ENCODE assay signal across 1 cellular context in genomic region chr21:42973991-42974831, GRCh38.
A peak's percentile ranks its signal among the peaks of the same experiment; 100 is the strongest.
TF ChIP-seq lines count a peak whose summit lies in the region.

PKNOX1 (plus strand) TSS chr21:42974562; CDS start chr21:43004382, 29,820 bp downstream.

TF ChIP-seq in HEK293, 187 proteins besides CTCF, POLR2A, EP300 and RAD21 (continued from another document and continues in another):
- TF ChIP-seq WT1 (tag by site-specific recombination; IDR thresholded peaks at IDR 0.05) = peak; percentile 82
- TF ChIP-seq ZNF610 (tag by site-specific recombination; IDR thresholded peaks at IDR 0.05; ENCODE audit: borderline replicate concordance) = peak; percentile 80; the same call in 1 of the 2 replicates
- peak; percentile 97 for TF ChIP-seq SCRT1 (tag by site-specific recombination; IDR thresholded peaks at IDR 0.05; ENCODE audit: borderline replicate concordance)
- TF ChIP-seq SCRT2 (tag by site-specific recombination; IDR thresholded peaks at IDR 0.05) = peak; percentile 98; the same call in 1 of the 2 replicates
- TF ChIP-seq EGR2 (tag by site-specific recombination; IDR thresholded peaks at IDR 0.05; ENCODE audit: low read depth) = 0 out of 2 replicates have a peak, but pooled peaks have one; percentile 4
- TF ChIP-seq YY1 (tag by site-specific recombination; IDR thresholded peaks at IDR 0.05) = no peak
- TF ChIP-seq ZNF214 (tag by site-specific recombination; IDR thresholded peaks at IDR 0.05; ENCODE audit: borderline replicate concordance) = no peak
- peak; percentile 88 for TF ChIP-seq KLF16 (tag by site-specific recombination; IDR thresholded peaks at IDR 0.05)
- no peak for TF ChIP-seq ZNF529 (tag by site-specific recombination; IDR thresholded peaks at IDR 0.05; ENCODE audit: insufficient replicate concordance)
- peak; percentile 97 for TF ChIP-seq ZSCAN23 (tag by site-specific recombination; IDR thresholded peaks at IDR 0.05)
- peak; percentile 61 for TF ChIP-seq ZNF24 (tag by site-specific recombination; IDR thresholded peaks at IDR 0.05)
- peak; percentile 37; the same call in 1 of the 2 replicates for TF ChIP-seq ZBTB20 (tag by site-specific recombination; IDR thresholded peaks at IDR 0.05)
- peak; percentile 71; the same call in 1 of the 2 replicates for TF ChIP-seq ZBTB6 (tag by site-specific recombination; IDR thresholded peaks at IDR 0.05)
- peak; percentile 98 for TF ChIP-seq ZSCAN5A (tag by site-specific recombination; IDR thresholded peaks at IDR 0.05)
- no peak for TF ChIP-seq ZNF777 (tag by site-specific recombination; IDR thresholded peaks at IDR 0.05; ENCODE audit: borderline replicate concordance)
- peak; percentile 90 for TF ChIP-seq KLF7 (tag by site-specific recombination; IDR thresholded peaks at IDR 0.05; ENCODE audit: borderline replicate concordance)
- peak; percentile 93 for TF ChIP-seq ZNF639 (tag by site-specific recombination; IDR thresholded peaks at IDR 0.05)
- peak; percentile 92 for TF ChIP-seq SP7 (tag by site-specific recombination; IDR thresholded peaks at IDR 0.05)
- no peak for TF ChIP-seq ZNF426 (tag by site-specific recombination; IDR thresholded peaks at IDR 0.05)
- TF ChIP-seq ZNF10 (tag by site-specific recombination; IDR thresholded peaks at IDR 0.05) = peak; percentile 83
- TF ChIP-seq ZNF433 (tag by site-specific recombination; IDR thresholded peaks at IDR 0.05; ENCODE audit: low read depth) = no peak
- TF ChIP-seq BCL6B (tag by site-specific recombination; IDR thresholded peaks at IDR 0.05) = no peak
- no peak for TF ChIP-seq OVOL3 (tag by site-specific recombination; IDR thresholded peaks at IDR 0.05)
- TF ChIP-seq ZNF23 (tag by site-specific recombination; IDR thresholded peaks at IDR 0.05; ENCODE audit: borderline replicate concordance) = no peak
- TF ChIP-seq PRDM6 (tag by site-specific recombination; IDR thresholded peaks at IDR 0.05) = no peak
- TF ChIP-seq ZNF335 (tag by site-specific recombination; conservative IDR thresholded peaks at IDR 0.05) = peak; percentile 90
- no peak; the same call in 1 of the 2 replicates for TF ChIP-seq ZNF513 (tag by site-specific recombination; IDR thresholded peaks at IDR 0.05)
- no peak for TF ChIP-seq ZNF112 (tag by site-specific recombination; IDR thresholded peaks at IDR 0.05)
- no peak for TF ChIP-seq ZBTB11 (tag by site-specific recombination; conservative IDR thresholded peaks at IDR 0.05; ENCODE audit: low read depth)
- TF ChIP-seq MEIS1 (CRISPR knock-in tag; IDR thresholded peaks at IDR 0.05; ENCODE audit: borderline replicate concordance) = peak; percentile 51; the same call in 1 of the 2 replicates
- peak; percentile 92 for TF ChIP-seq KLF1 (tag by site-specific recombination; IDR thresholded peaks at IDR 0.05)
- TF ChIP-seq INSM2 (tag by site-specific recombination; IDR thresholded peaks at IDR 0.05) = peak; percentile 84
- no peak for TF ChIP-seq ZNF175 (tag by site-specific recombination; IDR thresholded peaks at IDR 0.05)
- TF ChIP-seq KLF17 (tag by site-specific recombination; IDR thresholded peaks at IDR 0.05) = peak; percentile 97
- 0 out of 2 replicates have a peak, but pooled peaks have one; percentile 58 for TF ChIP-seq ZNF121 (tag by site-specific recombination; IDR thresholded peaks at IDR 0.05)
- TF ChIP-seq ZNF530 (tag by site-specific recombination; IDR thresholded peaks at IDR 0.05; ENCODE audit: low read depth) = no peak
- TF ChIP-seq PRDM4 (tag by site-specific recombination; IDR thresholded peaks at IDR 0.05) = peak; percentile 33; the same call in 1 of the 2 replicates
- no peak for TF ChIP-seq ZFP3 (tag by site-specific recombination; IDR thresholded peaks at IDR 0.05; ENCODE audit: low read depth)
- TF ChIP-seq ZNF138 (tag by site-specific recombination; IDR thresholded peaks at IDR 0.05; ENCODE audit: borderline replicate concordance) = no peak
